In genomic region chr2:234257859-234258561, GRCh38 we compare ENCODE assay signal across 8 cellular contexts.
DNase-seq lines count a peak whose midpoint lies in the region; ATAC-seq and TF ChIP-seq lines count a peak whose summit lies in the region.

No MANE protein-coding gene starts in this region.

- H3K9me3 ChIP-seq in PC-9 (ENCODE audit: insufficient read depth, low read depth) (no peaks in the 10 kb centered on the region; the same call in 1 of the 2 replicates), mucosa of descending colon (no peaks in the 10 kb centered on the region)

- H3K36me3 Mint-ChIP-seq in activated naive CD4-positive, alpha-beta T cell treated with anti-CD3 and anti-CD28 coated beads for 36 hours (ENCODE audit: low read depth), result no peaks in the 10 kb centered on the region

- no peak overlapping the region for H3K4me3 Mint-ChIP-seq in activated naive CD4-positive, alpha-beta T cell treated with anti-CD3 and anti-CD28 coated beads for 36 hours

- H3K4me3 ChIP-seq in PC-9 (peak overlapping the region; percentile 19; the same call in 1 of the 2 replicates), dorsolateral prefrontal cortex (no peak overlapping the region), mucosa of descending colon (no peak overlapping the region)

- H3K4me1 Mint-ChIP-seq in activated naive CD4-positive, alpha-beta T cell treated with anti-CD3 and anti-CD28 coated beads for 36 hours (ENCODE audit: low read depth), result peaks cover 11% of the 10 kb centered on the region

- ATAC-seq in mucosa of descending colon (peak; percentile 97), HG02610 (IDR thresholded peaks at IDR 0.05; ENCODE audit: unreplicated experiment) (no peak), GM21360 (IDR thresholded peaks at IDR 0.05; ENCODE audit: unreplicated experiment) (no peak)

- H4K20me1 ChIP-seq in PC-9 (ENCODE audit: insufficient read depth), result no peaks in the 10 kb centered on the region

- peak; percentile 60 for DNase-seq in activated naive CD4-positive, alpha-beta T cell treated with anti-CD3 and anti-CD28 coated beads for 36 hours
- DNase-seq in activated naive CD4-positive, alpha-beta T cell (lab: John Stamatoyannopoulos, UW), result no peak
- DNase-seq in PC-9 (peak; percentile 92 to 98), dorsolateral prefrontal cortex (peak in 7 of 10 donors; percentile 26 to 74 (median 56)), mucosa of descending colon (peak in 2 of 3 donors; percentile 54 to 66), NOMO-1 treated with dmso at 0.1 percent for 144 hours (lab: John Stamatoyannopoulos, UW; ENCODE audit: unreplicated experiment) (no peak)

- no peaks in the 10 kb centered on the region for H3K9me3 Mint-ChIP-seq in activated naive CD4-positive, alpha-beta T cell treated with anti-CD3 and anti-CD28 coated beads for 36 hours

- H3F3A ChIP-seq in PC-9 (ENCODE audit: insufficient read depth, low read depth), result peaks cover 41% of the 10 kb centered on the region

- peaks cover 61% of the 10 kb centered on the region for H3K4me1 ChIP-seq in PC-9 (replicated peaks; ENCODE audit: insufficient read depth)
- H3K4me1 ChIP-seq in mucosa of descending colon (ENCODE audit: low read depth), result no peaks in the 10 kb centered on the region

- peak overlapping the region; percentile 68 for H3K4me2 ChIP-seq in PC-9

- H3K79me2 ChIP-seq in PC-9 (ENCODE audit: low read depth), result no peaks in the 10 kb centered on the region

- peak overlapping the region; percentile 88 for H3K27ac ChIP-seq in PC-9
- H3K27ac ChIP-seq in dorsolateral prefrontal cortex, result no peak overlapping the region

- BruUV-seq in PC-9 (replicated peaks; lab: Mats Ljungman, UMichigan), result TSS peak; percentile 77

- H3K36me3 ChIP-seq in PC-9 (ENCODE audit: low read depth) (no peaks in the 10 kb centered on the region), mucosa of descending colon (ENCODE audit: low read depth) (no peaks in the 10 kb centered on the region)

- H2AFZ ChIP-seq in PC-9, result peak overlapping the region; percentile 48; the same call in 1 of the 2 replicates

- no peaks in the 10 kb centered on the region for H3K9me2 ChIP-seq in PC-9 (ENCODE audit: insufficient read depth)

- intact Hi-C loops in activated naive CD4-positive, alpha-beta T cell treated with anti-CD3 and anti-CD28 coated beads for 36 hours (cut with micrococcal nuclease), result loop anchor here (2.0 kb wide), 2 partner anchors 15 to 121 kb away; no protein-coding TSS in a partner anchor
- intact Hi-C loops in PC-9 (cut with micrococcal nuclease; ENCODE audit: unreplicated experiment), result loop anchor here (1.0 to 2.0 kb wide), 11 partner anchors 8 to 287 kb away; no protein-coding TSS in a partner anchor
- intact Hi-C loops in dorsolateral prefrontal cortex (cut with DNase I), result no loop called here
- intact Hi-C loops in mucosa of descending colon (cut with DNase I, micrococcal nuclease), result no loop called here

- no peak overlapping the region for H3K27ac Mint-ChIP-seq in activated naive CD4-positive, alpha-beta T cell treated with anti-CD3 and anti-CD28 coated beads for 36 hours

- CTCF ChIA-PET in activated naive CD4-positive, alpha-beta T cell treated with anti-CD3 and anti-CD28 coated beads for 36 hours (lab: Charles Lee), result interaction anchor here (1.0 kb wide), 2 partner anchors 14 to 109 kb away, joined by 3 read pairs; no protein-coding TSS in a partner anchor
- CTCF ChIA-PET in PC-9 (lab: Charles Lee), result interaction anchor here (0.6 to 2.3 kb wide), 8 partner anchors 16 to 1894 kb away, joined by 3 to 9 read pairs (median 5); no protein-coding TSS in a partner anchor

- H3K27me3 Mint-ChIP-seq in activated naive CD4-positive, alpha-beta T cell treated with anti-CD3 and anti-CD28 coated beads for 36 hours (ENCODE audit: low read depth), result no peaks in the 10 kb centered on the region

- no peaks in the 10 kb centered on the region for H3K27me3 ChIP-seq in PC-9 (ENCODE audit: insufficient read depth, low read depth)
- peaks cover 0 to 15% (median 0%) of the 10 kb centered on the region in 45 donors for H3K27me3 ChIP-seq in dorsolateral prefrontal cortex

- peak; percentile 85 for TF ChIP-seq CTCF in PC-9 (conservative IDR thresholded peaks at IDR 0.05)
- peak in 14 of 56 donors; percentile 6 to 32 (median 18) for TF ChIP-seq CTCF in dorsolateral prefrontal cortex (IDR thresholded peaks at IDR 0.05 in 54 of 56, conservative IDR thresholded peaks at IDR 0.05 in 2 of 56; ENCODE audit: low read depth in 1 of 56, partially characterized antibody in 56 of 56)
- no peak for TF ChIP-seq CTCF in mucosa of descending colon (IDR thresholded peaks at IDR 0.05)

- POLR2A ChIA-PET in PC-9 (lab: Charles Lee; ENCODE audit: unreplicated experiment), result interaction anchor here (0.6 to 0.7 kb wide), 4 partner anchors 45 to 720 kb away, joined by 4 to 7 read pairs (median 4); no protein-coding TSS in a partner anchor

Comparison
In these comparisons a context has a peak if more than half of its experiments do, and no peak if none do; other contexts are left out.
1. DNase-seq: peak in activated naive CD4-positive, alpha-beta T cell treated with anti-CD3 and anti-CD28 coated beads for 36 hours (single experiment), PC-9 (2 of 2), dorsolateral prefrontal cortex (7 of 10) and mucosa of descending colon (2 of 3); none in activated naive CD4-positive, alpha-beta T cell (0 of 4) and NOMO-1 treated with dmso at 0.1 percent for 144 hours (single experiment).
2. intact Hi-C loops: an anchor here in activated naive CD4-positive, alpha-beta T cell treated with anti-CD3 and anti-CD28 coated beads for 36 hours (2.0 kb wide) and PC-9 (1.0 to 2.0 kb wide); none called in dorsolateral prefrontal cortex and mucosa of descending colon.